10 cellular contexts compared by ENCODE assay signal in the genomic region with DNA sequence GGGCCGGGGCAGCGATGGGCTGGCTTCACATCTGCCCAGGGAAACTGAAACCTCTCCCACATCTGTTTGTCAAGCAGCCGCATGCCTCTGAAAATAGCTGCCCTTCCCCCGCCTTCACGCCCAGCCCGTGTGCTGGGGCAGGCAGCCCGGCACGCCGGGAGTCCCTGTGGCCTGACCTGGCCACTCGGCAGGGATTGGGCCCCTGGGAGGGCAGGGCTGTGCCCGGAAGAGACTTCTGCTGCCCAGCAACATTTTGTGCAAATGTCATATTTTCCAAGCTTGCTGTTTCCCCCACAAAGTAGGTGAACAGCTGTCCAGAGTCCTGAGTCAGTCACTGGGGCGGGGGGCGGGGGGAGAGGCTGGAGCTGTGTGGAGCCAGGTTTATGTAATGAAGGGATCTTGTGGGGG. TPM values are rescaled to one million over a fixed set of nuclear protein-coding genes. Genes with fewer than 3 reads are reported as not detected.
DNase-seq lines count a peak whose midpoint lies in the region; ATAC-seq and TF ChIP-seq lines count a peak whose summit lies in the region.
"Had no signal": no experiment of that assay in that cellular context is flagged by ENCODE, and none has a peak within 500 bp of the region (broad histone marks: within the 10 kb centered on the region; RNA-seq: fewer than 3 reads in every experiment).

No MANE protein-coding gene starts in this region.

- H3K4me3 ChIP-seq in liver (ENCODE audit: low read depth in 1 of 3, low read length in 3 of 3) (peak overlapping the region in 2 of 3 donors; percentile 9 to 15), urinary bladder (ENCODE audit: low read depth, low read length) (no peak overlapping the region)
- H3K4me3 ChIP-seq in CD4-positive, alpha-beta memory T cell (ENCODE audit: low read length in 2 of 2) = no peak overlapping the region
- H3K4me3 ChIP-seq: Peyer's patch had no signal

- no peaks in the 10 kb centered on the region for H3K36me3 Mint-ChIP-seq in activated CD8-positive, alpha-beta T cell treated with anti-CD3 and anti-CD28 coated beads for 36 hours (ENCODE audit: low read depth)
- H3K36me3 Mint-ChIP-seq in activated CD8-positive, alpha-beta T cell treated with anti-CD3 and anti-CD28 coated beads, Interleukin-2, amount 10 ng/mL, durations not matched to agents 7 days and 5 days (ENCODE audit: low read depth) = no peaks in the 10 kb centered on the region
- no peaks in the 10 kb centered on the region for H3K36me3 Mint-ChIP-seq in CD4-positive, alpha-beta memory T cell

- WGBS in liver = 7% methylated on average over 13 of the region's 13 CpGs
- 12% methylated on average over 13 of the region's 13 CpGs for WGBS in urinary bladder

- H3K27me3 Mint-ChIP-seq in activated CD8-positive, alpha-beta T cell treated with anti-CD3 and anti-CD28 coated beads for 36 hours = peaks cover 5% of the 10 kb centered on the region
- H3K27me3 Mint-ChIP-seq in activated CD8-positive, alpha-beta T cell treated with anti-CD3 and anti-CD28 coated beads, Interleukin-2, amount 10 ng/mL, durations not matched to agents 7 days and 5 days (ENCODE audit: low read depth) = peaks cover 8% of the 10 kb centered on the region
- H3K27me3 Mint-ChIP-seq in CD4-positive, alpha-beta memory T cell = peaks cover 2 to 4% of the 10 kb centered on the region in 2 donors

- H3K36me3 ChIP-seq in liver (ENCODE audit: control insufficient read depth in 4 of 4, insufficient read depth in 3 of 4, low read depth in 1 of 4, low read length in 3 of 4) (peaks cover 0 to 17% (median 5%) of the 10 kb centered on the region in 4 donors), urinary bladder (ENCODE audit: insufficient read depth) (no peaks in the 10 kb centered on the region)
- no peaks in the 10 kb centered on the region for H3K36me3 ChIP-seq in CD4-positive, alpha-beta memory T cell (ENCODE audit: insufficient read depth, low read length)
- H3K36me3 ChIP-seq: Peyer's patch had no signal

- no peaks in the 10 kb centered on the region for H3K27me3 ChIP-seq in liver (ENCODE audit: control insufficient read depth in 4 of 4, insufficient read depth in 4 of 4, low read length in 3 of 4)
- no peaks in the 10 kb centered on the region for H3K27me3 ChIP-seq in CD4-positive, alpha-beta memory T cell (ENCODE audit: insufficient read depth, low read length)
- H3K27me3 ChIP-seq: Peyer's patch had no signal

- no peak for TF ChIP-seq CTCF in activated CD8-positive, alpha-beta T cell treated with anti-CD3 and anti-CD28 coated beads for 36 hours (IDR thresholded peaks at IDR 0.05)
- no peak for TF ChIP-seq CTCF in liver (IDR thresholded peaks at IDR 0.05; ENCODE audit: low read depth, low read length, missing input control)

- intact Hi-C loops in activated CD8-positive, alpha-beta T cell treated with anti-CD3 and anti-CD28 coated beads for 36 hours (cut with micrococcal nuclease) = no loop called here
- intact Hi-C loops in CD4-positive, alpha-beta memory T cell (cut with micrococcal nuclease) = no loop called here

- no peak overlapping the region for H3K27ac Mint-ChIP-seq in activated CD8-positive, alpha-beta T cell treated with anti-CD3 and anti-CD28 coated beads for 36 hours
- H3K27ac Mint-ChIP-seq in activated CD8-positive, alpha-beta T cell treated with anti-CD3 and anti-CD28 coated beads, Interleukin-2, amount 10 ng/mL, durations not matched to agents 7 days and 5 days = no peak overlapping the region
- H3K27ac Mint-ChIP-seq in CD4-positive, alpha-beta memory T cell = no peak overlapping the region

- no peak overlapping the region for H3K4me3 Mint-ChIP-seq in activated CD8-positive, alpha-beta T cell treated with anti-CD3 and anti-CD28 coated beads for 36 hours
- H3K4me3 Mint-ChIP-seq in activated CD8-positive, alpha-beta T cell treated with anti-CD3 and anti-CD28 coated beads, Interleukin-2, amount 10 ng/mL, durations not matched to agents 7 days and 5 days = no peak overlapping the region
- H3K4me3 Mint-ChIP-seq in CD4-positive, alpha-beta memory T cell = no peak overlapping the region

- H3K4me1 ChIP-seq in liver (ENCODE audit: control insufficient read depth in 4 of 4, insufficient read depth in 4 of 4, low read length in 3 of 4) (peaks cover 14 to 43% (median 37%) of the 10 kb centered on the region in 4 donors), urinary bladder (ENCODE audit: insufficient read depth) (no peaks in the 10 kb centered on the region)
- H3K4me1 ChIP-seq in CD4-positive, alpha-beta memory T cell (ENCODE audit: insufficient read depth, low read length) = no peaks in the 10 kb centered on the region

- ATAC-seq in activated CD8-positive, alpha-beta T cell treated with anti-CD3 and anti-CD28 coated beads for 36 hours = peak; percentile 37
- no peak for ATAC-seq in activated CD8-positive, alpha-beta T cell treated with anti-CD3 and anti-CD28 coated beads, Interleukin-2, amount 10 ng/mL, durations not matched to agents 7 days and 5 days

- CTCF ChIA-PET in activated CD8-positive, alpha-beta T cell treated with anti-CD3 and anti-CD28 coated beads for 36 hours (lab: Charles Lee) = interaction anchor here (1.2 kb wide), 1 partner anchor 81 kb away, joined by 4 read pairs; no protein-coding TSS in a partner anchor
- CTCF ChIA-PET in activated CD8-positive, alpha-beta T cell treated with anti-CD3 and anti-CD28 coated beads, Interleukin-2, amount 10 ng/mL, durations not matched to agents 7 days and 5 days (lab: Charles Lee) = interaction anchor here (0.8 kb wide), 1 partner anchor 8 kb away, joined by 3 read pairs; a partner anchor contains a TSS
- CTCF ChIA-PET in CD4-positive, alpha-beta memory T cell (lab: Charles Lee; ENCODE audit: partially characterized antibody) = no interaction called here

- DNase-seq in activated CD8-positive, alpha-beta T cell treated with anti-CD3 and anti-CD28 coated beads for 36 hours = no peak
- no peak for DNase-seq in activated CD8-positive, alpha-beta T cell treated with anti-CD3 and anti-CD28 coated beads, Interleukin-2, amount 10 ng/mL, durations not matched to agents 7 days and 5 days
- DNase-seq in cortex of kidney (lab: John Stamatoyannopoulos, UW) (peak; percentile 36), NCI-H2107 (lab: John Stamatoyannopoulos, UW) (no peak), pons (ENCODE audit: low spot score) (no peak)
- DNase-seq in CD4-positive, alpha-beta memory T cell = no peak
- DNase-seq: activated T-cell treated with anti-CD3 and anti-CD28 coated beads, Interleukin-2, amount 50 U/mL, for 48 hours; Peyer's patch had no signal

- H3K9me3 ChIP-seq in liver (ENCODE audit: control insufficient read depth in 4 of 4, low read length in 3 of 4) = no peaks in the 10 kb centered on the region
- H3K9me3 ChIP-seq in CD4-positive, alpha-beta memory T cell (ENCODE audit: control insufficient read depth in 1 of 2, low read length in 2 of 2) = no peaks in the 10 kb centered on the region
- H3K9me3 ChIP-seq: Peyer's patch had no signal

- peak overlapping the region in 1 of 2 donors; percentile 69 for H3K9ac ChIP-seq in liver (ENCODE audit: low read depth in 1 of 2, low read length in 2 of 2)

- no peaks in the 10 kb centered on the region for H3K9me3 Mint-ChIP-seq in activated CD8-positive, alpha-beta T cell treated with anti-CD3 and anti-CD28 coated beads for 36 hours
- H3K9me3 Mint-ChIP-seq in activated CD8-positive, alpha-beta T cell treated with anti-CD3 and anti-CD28 coated beads, Interleukin-2, amount 10 ng/mL, durations not matched to agents 7 days and 5 days (ENCODE audit: insufficient read depth) = no peaks in the 10 kb centered on the region
- H3K9me3 Mint-ChIP-seq in CD4-positive, alpha-beta memory T cell = no peaks in the 10 kb centered on the region

- H3K27ac ChIP-seq in liver (ENCODE audit: low read depth in 1 of 2, low read length in 2 of 2) = peak overlapping the region; percentile 85 to 96
- peak overlapping the region; percentile 18 for H3K27ac ChIP-seq in urinary bladder (ENCODE audit: low read depth)
- H3K27ac ChIP-seq in CD4-positive, alpha-beta memory T cell (ENCODE audit: low read depth, low read length) = no peak overlapping the region

- H3K4me1 Mint-ChIP-seq in activated CD8-positive, alpha-beta T cell treated with anti-CD3 and anti-CD28 coated beads for 36 hours (ENCODE audit: low read depth) = peaks cover 7% of the 10 kb centered on the region
- H3K4me1 Mint-ChIP-seq in activated CD8-positive, alpha-beta T cell treated with anti-CD3 and anti-CD28 coated beads, Interleukin-2, amount 10 ng/mL, durations not matched to agents 7 days and 5 days (ENCODE audit: low read depth) = peaks cover 1% of the 10 kb centered on the region
- H3K4me1 Mint-ChIP-seq in CD4-positive, alpha-beta memory T cell = peaks cover 0 to 1% (median 0%) of the 10 kb centered on the region in 4 donors

- TF ChIP-seq RAD21 in liver (IDR thresholded peaks at IDR 0.05) = peak; percentile 53 to 56

- POLR2A ChIA-PET in activated CD8-positive, alpha-beta T cell treated with anti-CD3 and anti-CD28 coated beads for 36 hours (lab: Charles Lee) = no interaction called here
- POLR2A ChIA-PET in activated CD8-positive, alpha-beta T cell treated with anti-CD3 and anti-CD28 coated beads, Interleukin-2, amount 10 ng/mL, durations not matched to agents 7 days and 5 days (lab: Charles Lee) = no interaction called here
- POLR2A ChIA-PET in CD4-positive, alpha-beta memory T cell (lab: Charles Lee; ENCODE audit: partially characterized antibody) = no interaction called here

TF ChIP-seq in liver, 16 proteins besides CTCF, POLR2A, EP300 and RAD21 (continues in another document):
- TF ChIP-seq YY1 (IDR thresholded peaks at IDR 0.05) = peak; percentile 70
- TF ChIP-seq, protein P1, sequence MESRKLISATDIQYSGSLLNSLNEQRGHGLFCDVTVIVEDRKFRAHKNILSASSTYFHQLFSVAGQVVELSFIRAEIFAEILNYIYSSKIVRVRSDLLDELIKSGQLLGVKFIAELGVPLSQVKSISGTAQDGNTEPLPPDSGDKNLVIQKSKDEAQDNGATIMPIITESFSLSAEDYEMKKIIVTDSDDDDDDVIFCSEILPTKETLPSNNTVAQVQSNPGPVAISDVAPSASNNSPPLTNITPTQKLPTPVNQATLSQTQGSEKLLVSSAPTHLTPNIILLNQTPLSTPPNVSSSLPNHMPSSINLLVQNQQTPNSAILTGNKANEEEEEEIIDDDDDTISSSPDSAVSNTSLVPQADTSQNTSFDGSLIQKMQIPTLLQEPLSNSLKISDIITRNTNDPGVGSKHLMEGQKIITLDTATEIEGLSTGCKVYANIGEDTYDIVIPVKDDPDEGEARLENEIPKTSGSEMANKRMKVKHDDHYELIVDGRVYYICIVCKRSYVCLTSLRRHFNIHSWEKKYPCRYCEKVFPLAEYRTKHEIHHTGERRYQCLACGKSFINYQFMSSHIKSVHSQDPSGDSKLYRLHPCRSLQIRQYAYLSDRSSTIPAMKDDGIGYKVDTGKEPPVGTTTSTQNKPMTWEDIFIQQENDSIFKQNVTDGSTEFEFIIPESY (IDR thresholded peaks at IDR 0.05) = peak; percentile 52

RNA-seq across cellular contexts. Expression of a gene that starts 8.2 kb away (rescaled TPM):
- 1 to 10 TPM; 8.4 to 9.7 TPM for total RNA-seq in activated CD8-positive, alpha-beta T cell treated with anti-CD3 and anti-CD28 coated beads for 36 hours
- total RNA-seq in activated CD8-positive, alpha-beta T cell treated with anti-CD3 and anti-CD28 coated beads, Interleukin-2, amount 10 ng/mL, durations not matched to agents 7 days and 5 days = under 1 TPM; 0.47 to 0.99 TPM
- total RNA-seq in liver = 10 to 100 TPM; 13.3 to 20.4 TPM
- 10 to 100 TPM in 1 of 2 donors, 1 to 10 TPM in 1; 7.0 to 10.7 TPM for polyA plus RNA-seq in liver
- total RNA-seq in urinary bladder = 21.5 TPM
- polyA plus RNA-seq in urinary bladder = 8.1 TPM
- 1 to 10 TPM; 1.3 TPM for total RNA-seq in CD4-positive, alpha-beta memory T cell
- polyA plus RNA-seq in CD4-positive, alpha-beta memory T cell = not detected

Comparison
In these comparisons a context has a peak if more than half of its experiments do, and no peak if none do; other contexts are left out.
1. H3K4me3 ChIP-seq: peak in liver (2 of 3); none in urinary bladder (single experiment) and CD4-positive, alpha-beta memory T cell (0 of 2).